ENCODE assay signal across 21 cellular contexts in the genomic region with DNA sequence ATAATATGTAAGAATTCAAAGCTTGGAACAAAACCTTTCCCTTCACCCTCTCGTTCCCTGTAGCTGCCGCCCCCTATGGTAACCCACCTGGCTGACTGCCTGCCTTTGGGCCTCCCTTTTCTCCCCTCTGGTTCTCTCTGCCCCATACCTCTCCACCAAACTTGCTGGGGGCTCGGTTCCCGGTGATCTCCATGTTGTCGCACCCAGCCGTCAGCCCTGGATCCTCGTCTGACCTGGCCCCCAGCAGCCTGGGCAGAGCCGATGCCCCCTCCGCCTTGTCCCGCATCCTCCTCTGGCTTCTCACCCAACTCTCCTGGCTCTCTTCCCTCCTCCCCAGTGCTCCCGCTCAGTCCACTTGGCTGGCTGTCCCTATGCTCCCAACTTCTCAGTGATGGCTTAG. TPM values are rescaled to one million over a fixed set of nuclear protein-coding genes. Genes with fewer than 3 reads are reported as not detected.
DNase-seq lines count a peak whose midpoint lies in the region; ATAC-seq, FAIRE-seq and TF ChIP-seq lines count a peak whose summit lies in the region.
"Had no signal": no experiment of that assay in that cellular context is flagged by ENCODE, and none has a peak within 500 bp of the region (broad histone marks: within the 10 kb centered on the region; RNA-seq: fewer than 3 reads in every experiment).

No MANE protein-coding gene starts in this region.

- H3K27ac ChIP-seq in kidney (ENCODE audit: low read depth in 2 of 2, low read length in 2 of 2) = no peak overlapping the region
- H3K27ac ChIP-seq: C4-2B had no signal

- FAIRE-seq in kidney (lab: Jason Lieb, UNC) = no peak
- FAIRE-seq: A204.1, GM12892 had no signal

- TF ChIP-seq CTCF in kidney (IDR thresholded peaks at IDR 0.05; ENCODE audit: borderline replicate concordance, extremely low read depth, insufficient read depth) = no peak

- no peaks in the 10 kb centered on the region for H3K36me3 ChIP-seq in kidney (ENCODE audit: control insufficient read depth in 1 of 2, insufficient read depth in 2 of 2, low read length in 2 of 2)

- H3K4me3 Mint-ChIP-seq in activated CD8-positive, alpha-beta memory T cell treated with anti-CD3 and anti-CD28 coated beads, Interleukin-2, amount 10 ng/mL, durations not matched to agents 7 days and 5 days = no peak overlapping the region
- H3K4me3 Mint-ChIP-seq in activated T-helper 2 cell treated with anti-CD3 and anti-CD28 coated beads, Interferon-gamma antibody, Interleukin-2, Interleukin-4, amounts not matched to agents 10 μg/mL and 5 μg/mL and 100 μg/mL, durations not matched to agents 14 hours and 24 hours and 36 hours (ENCODE audit: low read depth) = no peak overlapping the region
- H3K4me3 Mint-ChIP-seq in stimulated activated effector memory CD8-positive, alpha-beta T cell treated with anti-CD3 and anti-CD28 coated beads, Interleukin-12 subunit alpha, Interleukin-12 subunit beta, amount 100 ng/mL, for 72 hours = no peak overlapping the region
- no peak overlapping the region for H3K4me3 Mint-ChIP-seq in activated naive CD4-positive, alpha-beta T cell treated with anti-CD3 and anti-CD28 coated beads, Interleukin-2, amount 10 ng/mL, durations not matched to agents 7 days and 5 days
- H3K4me3 Mint-ChIP-seq: HFFc6 had no signal

- no peak for ATAC-seq in activated CD8-positive, alpha-beta memory T cell treated with anti-CD3 and anti-CD28 coated beads, Interleukin-2, amount 10 ng/mL, durations not matched to agents 7 days and 5 days
- ATAC-seq in stimulated activated effector memory CD8-positive, alpha-beta T cell treated with anti-CD3 and anti-CD28 coated beads, Interleukin-12 subunit alpha, Interleukin-12 subunit beta, amount 100 ng/mL, for 72 hours = no peak
- ATAC-seq in GM21381 (IDR thresholded peaks at IDR 0.05; ENCODE audit: unreplicated experiment) = no peak
- ATAC-seq: Panc1 had no signal

- H3K36me3 Mint-ChIP-seq in activated CD8-positive, alpha-beta memory T cell treated with anti-CD3 and anti-CD28 coated beads, Interleukin-2, amount 10 ng/mL, durations not matched to agents 7 days and 5 days = no peaks in the 10 kb centered on the region
- H3K36me3 Mint-ChIP-seq in activated T-helper 2 cell treated with anti-CD3 and anti-CD28 coated beads, Interferon-gamma antibody, Interleukin-2, Interleukin-4, amounts not matched to agents 10 μg/mL and 5 μg/mL and 100 μg/mL, durations not matched to agents 14 hours and 24 hours and 36 hours (ENCODE audit: low read depth) = no peaks in the 10 kb centered on the region
- peaks cover 12% of the 10 kb centered on the region for H3K36me3 Mint-ChIP-seq in stimulated activated effector memory CD8-positive, alpha-beta T cell treated with anti-CD3 and anti-CD28 coated beads, Interleukin-12 subunit alpha, Interleukin-12 subunit beta, amount 100 ng/mL, for 72 hours
- H3K36me3 Mint-ChIP-seq in activated naive CD4-positive, alpha-beta T cell treated with anti-CD3 and anti-CD28 coated beads, Interleukin-2, amount 10 ng/mL, durations not matched to agents 7 days and 5 days = no peaks in the 10 kb centered on the region

- intact Hi-C loops in activated T-helper 2 cell treated with anti-CD3 and anti-CD28 coated beads, Interferon-gamma antibody, Interleukin-2, Interleukin-4, amounts not matched to agents 10 μg/mL and 5 μg/mL and 100 μg/mL, durations not matched to agents 14 hours and 24 hours and 36 hours (cut with micrococcal nuclease) = no loop called here
- intact Hi-C loops in kidney (cut with DNase I) = no loop called here

- H3K4me1 Mint-ChIP-seq in activated CD8-positive, alpha-beta memory T cell treated with anti-CD3 and anti-CD28 coated beads, Interleukin-2, amount 10 ng/mL, durations not matched to agents 7 days and 5 days = peaks cover 8% of the 10 kb centered on the region
- H3K4me1 Mint-ChIP-seq in activated T-helper 2 cell treated with anti-CD3 and anti-CD28 coated beads, Interferon-gamma antibody, Interleukin-2, Interleukin-4, amounts not matched to agents 10 μg/mL and 5 μg/mL and 100 μg/mL, durations not matched to agents 14 hours and 24 hours and 36 hours (ENCODE audit: low read depth) = peaks cover 2% of the 10 kb centered on the region
- peaks cover 27% of the 10 kb centered on the region for H3K4me1 Mint-ChIP-seq in stimulated activated effector memory CD8-positive, alpha-beta T cell treated with anti-CD3 and anti-CD28 coated beads, Interleukin-12 subunit alpha, Interleukin-12 subunit beta, amount 100 ng/mL, for 72 hours
- H3K4me1 Mint-ChIP-seq in activated naive CD4-positive, alpha-beta T cell treated with anti-CD3 and anti-CD28 coated beads, Interleukin-2, amount 10 ng/mL, durations not matched to agents 7 days and 5 days = peaks cover 11% of the 10 kb centered on the region

- peaks cover 0 to 2% of the 10 kb centered on the region in 2 donors for H3K4me1 ChIP-seq in kidney (ENCODE audit: control insufficient read depth in 1 of 2, insufficient read depth in 1 of 2, low read depth in 1 of 2, low read length in 2 of 2)

- CTCF ChIA-PET in activated CD8-positive, alpha-beta memory T cell treated with anti-CD3 and anti-CD28 coated beads, Interleukin-2, amount 10 ng/mL, durations not matched to agents 7 days and 5 days (lab: Charles Lee) = interaction anchor here (0.6 to 1.5 kb wide), 12 partner anchors 11 to 282 kb away, joined by 3 to 6 read pairs (median 3); no protein-coding TSS in a partner anchor
- CTCF ChIA-PET in activated naive CD4-positive, alpha-beta T cell treated with anti-CD3 and anti-CD28 coated beads, Interleukin-2, amount 10 ng/mL, durations not matched to agents 7 days and 5 days (lab: Charles Lee) = interaction anchor here (0.7 to 2.2 kb wide), 5 partner anchors 9 to 210 kb away, joined by 3 to 11 read pairs (median 3); no protein-coding TSS in a partner anchor

- no peaks in the 10 kb centered on the region for H3K9me3 Mint-ChIP-seq in activated CD8-positive, alpha-beta memory T cell treated with anti-CD3 and anti-CD28 coated beads, Interleukin-2, amount 10 ng/mL, durations not matched to agents 7 days and 5 days (ENCODE audit: low read depth)
- H3K9me3 Mint-ChIP-seq in activated T-helper 2 cell treated with anti-CD3 and anti-CD28 coated beads, Interferon-gamma antibody, Interleukin-2, Interleukin-4, amounts not matched to agents 10 μg/mL and 5 μg/mL and 100 μg/mL, durations not matched to agents 14 hours and 24 hours and 36 hours = no peaks in the 10 kb centered on the region
- no peaks in the 10 kb centered on the region for H3K9me3 Mint-ChIP-seq in stimulated activated effector memory CD8-positive, alpha-beta T cell treated with anti-CD3 and anti-CD28 coated beads, Interleukin-12 subunit alpha, Interleukin-12 subunit beta, amount 100 ng/mL, for 72 hours
- H3K9me3 Mint-ChIP-seq in activated naive CD4-positive, alpha-beta T cell treated with anti-CD3 and anti-CD28 coated beads, Interleukin-2, amount 10 ng/mL, durations not matched to agents 7 days and 5 days = no peaks in the 10 kb centered on the region
- H3K9me3 Mint-ChIP-seq: HFFc6 had no signal

- no peak overlapping the region for H3K27ac Mint-ChIP-seq in activated CD8-positive, alpha-beta memory T cell treated with anti-CD3 and anti-CD28 coated beads, Interleukin-2, amount 10 ng/mL, durations not matched to agents 7 days and 5 days
- no peak overlapping the region for H3K27ac Mint-ChIP-seq in activated T-helper 2 cell treated with anti-CD3 and anti-CD28 coated beads, Interferon-gamma antibody, Interleukin-2, Interleukin-4, amounts not matched to agents 10 μg/mL and 5 μg/mL and 100 μg/mL, durations not matched to agents 14 hours and 24 hours and 36 hours
- peak overlapping the region; percentile 65 for H3K27ac Mint-ChIP-seq in stimulated activated effector memory CD8-positive, alpha-beta T cell treated with anti-CD3 and anti-CD28 coated beads, Interleukin-12 subunit alpha, Interleukin-12 subunit beta, amount 100 ng/mL, for 72 hours
- no peak overlapping the region for H3K27ac Mint-ChIP-seq in activated naive CD4-positive, alpha-beta T cell treated with anti-CD3 and anti-CD28 coated beads, Interleukin-2, amount 10 ng/mL, durations not matched to agents 7 days and 5 days
- H3K27ac Mint-ChIP-seq: HFFc6 had no signal

- no peak overlapping the region for H3K9ac ChIP-seq in kidney (ENCODE audit: low read length in 2 of 2)

- no peak overlapping the region for H3K4me3 ChIP-seq in kidney (ENCODE audit: low read length in 2 of 2)

- H3K27me3 Mint-ChIP-seq in activated CD8-positive, alpha-beta memory T cell treated with anti-CD3 and anti-CD28 coated beads, Interleukin-2, amount 10 ng/mL, durations not matched to agents 7 days and 5 days = peaks cover 41% of the 10 kb centered on the region
- peaks cover 40% of the 10 kb centered on the region for H3K27me3 Mint-ChIP-seq in activated T-helper 2 cell treated with anti-CD3 and anti-CD28 coated beads, Interferon-gamma antibody, Interleukin-2, Interleukin-4, amounts not matched to agents 10 μg/mL and 5 μg/mL and 100 μg/mL, durations not matched to agents 14 hours and 24 hours and 36 hours (ENCODE audit: low read depth)
- peaks cover 85% of the 10 kb centered on the region for H3K27me3 Mint-ChIP-seq in activated naive CD4-positive, alpha-beta T cell treated with anti-CD3 and anti-CD28 coated beads, Interleukin-2, amount 10 ng/mL, durations not matched to agents 7 days and 5 days

- no peaks in the 10 kb centered on the region for H3K9me3 ChIP-seq in kidney (ENCODE audit: control insufficient read depth in 1 of 2, low read length in 2 of 2)

- peak; percentile 45 for DNase-seq in activated CD8-positive, alpha-beta memory T cell treated with anti-CD3 and anti-CD28 coated beads for 24 hours
- DNase-seq in activated CD8-positive, alpha-beta memory T cell treated with anti-CD3 and anti-CD28 coated beads, Interleukin-2, amount 10 ng/mL, durations not matched to agents 7 days and 5 days = no peak
- DNase-seq in activated T-helper 2 cell treated with anti-CD3 and anti-CD28 coated beads, Interferon-gamma antibody, Interleukin-2, Interleukin-4, amounts not matched to agents 10 μg/mL and 5 μg/mL and 100 μg/mL, durations not matched to agents 14 hours and 24 hours and 36 hours (ENCODE audit: low spot score) = peak; percentile 4
- DNase-seq in kidney (peak; percentile 68), middle frontal gyrus (ENCODE audit: extremely low spot score, low spot score) (no peak)
- peak in 1 of 2 donors; percentile 45 for DNase-seq in stimulated activated effector memory CD8-positive, alpha-beta T cell treated with anti-CD3 and anti-CD28 coated beads, Interleukin-12 subunit alpha, Interleukin-12 subunit beta, amount 100 ng/mL, for 72 hours (ENCODE audit: low spot score in 2 of 2)
- DNase-seq in activated naive CD4-positive, alpha-beta T cell treated with anti-CD3 and anti-CD28 coated beads, Interleukin-2, amount 10 ng/mL, durations not matched to agents 7 days and 5 days = no peak
- DNase-seq: GF-D8, HFFc6, KBM-7, MV-4-11, NCI-H1417 treated with DMSO at 0.1 percent for 48 hours, NCI-H2029, NCI-H2171, NCI-H82 had no signal

RNA-seq across cellular contexts. Expression of a gene that starts 4.5 kb away (rescaled TPM):
- under 1 TPM in 1 of 2 experiments, not detected in 1; 0.15 TPM for total RNA-seq in activated CD8-positive, alpha-beta memory T cell treated with anti-CD3 and anti-CD28 coated beads, Interleukin-2, amount 10 ng/mL, durations not matched to agents 7 days and 5 days
- not detected in 2 replicates for total RNA-seq in activated T-helper 2 cell treated with anti-CD3 and anti-CD28 coated beads, Interferon-gamma antibody, Interleukin-2, Interleukin-4, amounts not matched to agents 10 μg/mL and 5 μg/mL and 100 μg/mL, durations not matched to agents 14 hours and 24 hours and 36 hours
- 0.82 TPM for total RNA-seq in kidney
- polyA plus RNA-seq in kidney (ENCODE audit: insufficient read depth, low read depth, low replicate concordance) = 2.5 TPM
- total RNA-seq: H4 had no signal

RNA-seq across cellular contexts. Expression of a gene that starts 43.7 kb away (rescaled TPM):
- under 1 TPM in 1 of 2 experiments, not detected in 1; 0.09 TPM for total RNA-seq in activated CD8-positive, alpha-beta memory T cell treated with anti-CD3 and anti-CD28 coated beads, Interleukin-2, amount 10 ng/mL, durations not matched to agents 7 days and 5 days
- not detected in 2 replicates for total RNA-seq in activated T-helper 2 cell treated with anti-CD3 and anti-CD28 coated beads, Interferon-gamma antibody, Interleukin-2, Interleukin-4, amounts not matched to agents 10 μg/mL and 5 μg/mL and 100 μg/mL, durations not matched to agents 14 hours and 24 hours and 36 hours
- total RNA-seq in kidney = 0.88 TPM
- 0.32 TPM for polyA plus RNA-seq in kidney (ENCODE audit: insufficient read depth, low read depth, low replicate concordance)

Comparison
In these comparisons a context has a peak if more than half of its experiments do, and no peak if none do; other contexts are left out.
1. DNase-seq: peak in activated CD8-positive, alpha-beta memory T cell treated with anti-CD3 and anti-CD28 coated beads for 24 hours (single experiment), activated T-helper 2 cell treated with anti-CD3 and anti-CD28 coated beads, Interferon-gamma antibody, Interleukin-2, Interleukin-4, amounts not matched to agents 10 μg/mL and 5 μg/mL and 100 μg/mL, durations not matched to agents 14 hours and 24 hours and 36 hours (single experiment) and kidney (single experiment); none in activated CD8-positive, alpha-beta memory T cell treated with anti-CD3 and anti-CD28 coated beads, Interleukin-2, amount 10 ng/mL, durations not matched to agents 7 days and 5 days (single experiment), middle frontal gyrus (single experiment) and activated naive CD4-positive, alpha-beta T cell treated with anti-CD3 and anti-CD28 coated beads, Interleukin-2, amount 10 ng/mL, durations not matched to agents 7 days and 5 days (single experiment).